Comparison of ENCODE assay signal across 8 cellular contexts in genomic region chr1:17212487-17213121, GRCh38.
DNase-seq lines count a peak whose midpoint lies in the region; ATAC-seq lines count a peak whose summit lies in the region.

No MANE protein-coding gene starts in this region.

- no peak for ATAC-seq in HG02763 (IDR thresholded peaks at IDR 0.05; ENCODE audit: unreplicated experiment)
- no peak for ATAC-seq in GM18873 (IDR thresholded peaks at IDR 0.05; ENCODE audit: low FRiP score, unreplicated experiment)

- DNase-seq in ELR (ENCODE audit: low read depth) (peak; percentile 59), NCI-H510A (lab: John Stamatoyannopoulos, UW) (peak; percentile 45), hepatic stellate cell (ENCODE audit: low spot score) (peak; percentile 86), NAMALWA (ENCODE audit: low spot score) (no peak)
- DNase-seq in activated T-cell treated with anti-CD3 and anti-CD28 coated beads, Interleukin-2, amount 50 U/mL, for 48 hours: peak; percentile 70 to 74
- peak; percentile 27 for DNase-seq in stimulated activated CD8-positive, alpha-beta memory T cell treated with anti-CD3 and anti-CD28 coated beads, Interleukin-12 subunit alpha, Interleukin-12 subunit beta, amount 100 ng/mL, for 24 hours (ENCODE audit: extremely low read depth)
